ENCODE assay signal across 36 cellular contexts in the genomic region with DNA sequence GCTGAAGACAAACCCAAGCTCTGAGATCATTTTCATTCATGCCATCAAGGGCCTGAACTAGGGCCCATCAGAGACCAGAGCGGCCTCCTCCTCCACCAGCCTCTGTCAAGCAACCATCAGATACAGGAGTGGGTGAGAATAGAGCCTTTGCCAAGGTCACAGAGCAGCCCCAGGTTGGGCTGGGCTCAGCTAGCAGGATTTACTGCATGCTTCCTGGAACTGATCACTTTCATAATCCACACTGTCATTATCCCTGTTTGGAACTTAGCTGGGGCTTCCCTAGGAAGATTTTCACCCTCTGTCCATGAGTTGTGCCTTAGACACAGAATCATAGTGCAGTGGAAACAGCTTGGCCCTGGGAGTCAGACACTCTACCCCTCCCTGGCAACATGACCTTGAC. TPM values are rescaled to one million over a fixed set of nuclear protein-coding genes. Genes with fewer than 3 reads are reported as not detected.
"Had no signal": no experiment of that assay in that cellular context is flagged by ENCODE, and none has a peak within 500 bp of the region (broad histone marks: within the 10 kb centered on the region; RNA-seq: fewer than 3 reads in every experiment).

No MANE protein-coding gene starts in this region.

- H3K27ac ChIP-seq: PC-9, RWPE1 had no signal

- H3K27ac Mint-ChIP-seq: activated CD4-positive, alpha-beta memory T cell treated with anti-CD3 and anti-CD28 coated beads for 36 hours; activated CD4-positive, alpha-beta T cell treated with anti-CD3 and anti-CD28 coated beads for 36 hours; activated CD4-positive, alpha-beta T cell treated with anti-CD3 and anti-CD28 coated beads, Interleukin-2, amount 10 ng/mL, durations not matched to agents 7 days and 5 days; activated naive CD4-positive, alpha-beta T cell treated with anti-CD3 and anti-CD28 coated beads for 36 hours; activated naive CD4-positive, alpha-beta T cell treated with anti-CD3 and anti-CD28 coated beads, Interleukin-2, amount 50 U/mL, for 72 hours; activated T-helper 1 cell treated with anti-CD3 and anti-CD28 coated beads, Interleukin-12 subunit alpha, Interleukin-12 subunit beta, Interleukin-2, Interleukin-4 antibody, amounts not matched to agents 30 ng/mL and 10 ng/mL and 1 ng/mL, durations not matched to agents 14 hours and 24 hours and 36 hours; brain; T-helper 1 cell treated with Interleukin-12 subunit alpha and Interleukin-12 subunit beta and Interleukin-4 antibody, amounts not matched to agents 30 μg/mL and 1 μg/mL, for 36 hours; T-helper 2 cell treated with Interferon-gamma antibody and Interleukin-4, amounts not matched to agents 5 μg/mL and 100 μg/mL, for 36 hours; WTC11 had no signal

- H3K4me3 Mint-ChIP-seq: activated CD4-positive, alpha-beta memory T cell treated with anti-CD3 and anti-CD28 coated beads for 36 hours; activated CD4-positive, alpha-beta T cell treated with anti-CD3 and anti-CD28 coated beads for 36 hours; activated CD4-positive, alpha-beta T cell treated with anti-CD3 and anti-CD28 coated beads, Interleukin-2, amount 10 ng/mL, durations not matched to agents 7 days and 5 days; activated naive CD4-positive, alpha-beta T cell treated with anti-CD3 and anti-CD28 coated beads for 36 hours; activated T-cell treated with anti-CD3 and anti-CD28 coated beads, Interleukin-2, amount 50 U/mL, for 4 hours; activated T-helper 1 cell treated with anti-CD3 and anti-CD28 coated beads, Interleukin-12 subunit alpha, Interleukin-12 subunit beta, Interleukin-2, Interleukin-4 antibody, amounts not matched to agents 30 ng/mL and 10 ng/mL and 1 ng/mL, durations not matched to agents 14 hours and 24 hours and 36 hours; brain; T-helper 1 cell treated with Interleukin-12 subunit alpha and Interleukin-12 subunit beta and Interleukin-4 antibody, amounts not matched to agents 30 μg/mL and 1 μg/mL, for 36 hours; T-helper 2 cell treated with Interferon-gamma antibody and Interleukin-4, amounts not matched to agents 5 μg/mL and 100 μg/mL, for 36 hours; WTC11 had no signal

- H3K4me3 ChIP-seq: PC-9 had no signal

- DNase-seq: activated CD4-positive, alpha-beta memory T cell treated with anti-CD3 and anti-CD28 coated beads for 36 hours; activated CD4-positive, alpha-beta T cell treated with anti-CD3 and anti-CD28 coated beads for 36 hours; activated CD4-positive, alpha-beta T cell treated with anti-CD3 and anti-CD28 coated beads, Interleukin-2, amount 10 ng/mL, durations not matched to agents 7 days and 5 days; activated CD8-positive, alpha-beta memory T cell treated with anti-CD3 and anti-CD28 coated beads, Interleukin-2, amount 50 U/mL, for 4 hours; activated gamma-delta T cell treated with Interleukin-2 at 50 U/mL for 16 hours; activated naive CD4-positive, alpha-beta T cell treated with anti-CD3 and anti-CD28 coated beads for 36 hours; activated T-cell treated with anti-CD3 and anti-CD28 coated beads for 4 hours; activated T-cell treated with anti-CD3 and anti-CD28 coated beads, Interleukin-2, amount 50 U/mL, for 4 hours; anterior cingulate cortex; central memory CD4-positive, alpha-beta T cell; Kasumi-1; KG1; MM.1S; MV-4-11; NCI-H1092 treated with DMSO at 0.1 percent for 48 hours; NCI-H1417; NCI-H146; NCI-H187; NCI-H2029 treated with DMSO at 0.1 percent for 48 hours; NCI-H2107; NCI-H2171; NCI-H510A; NCI-H526 treated with DMSO at 0.1 percent for 48 hours; NCI-H774; PC-9; Right ventricle myocardium superior had no signal

- H3K9me3 Mint-ChIP-seq: activated naive CD4-positive, alpha-beta T cell treated with anti-CD3 and anti-CD28 coated beads, Interleukin-2, amount 50 U/mL, for 72 hours; activated T-helper 1 cell treated with anti-CD3 and anti-CD28 coated beads, Interleukin-12 subunit alpha, Interleukin-12 subunit beta, Interleukin-2, Interleukin-4 antibody, amounts not matched to agents 30 ng/mL and 10 ng/mL and 1 ng/mL, durations not matched to agents 14 hours and 24 hours and 36 hours; T-helper 1 cell treated with Interleukin-12 subunit alpha and Interleukin-12 subunit beta and Interleukin-4 antibody, amounts not matched to agents 30 μg/mL and 1 μg/mL, for 36 hours had no signal

- H3K4me1 Mint-ChIP-seq: activated CD4-positive, alpha-beta T cell treated with anti-CD3 and anti-CD28 coated beads for 36 hours; brain; WTC11 had no signal

- ATAC-seq: activated CD4-positive, alpha-beta T cell treated with anti-CD3 and anti-CD28 coated beads for 36 hours; activated CD4-positive, CD25-positive, alpha-beta regulatory T cell treated with anti-CD3 and anti-CD28 coated beads, Interleukin-2, amount 50 U/mL, for 24 hours; activated naive CD4-positive, alpha-beta T cell treated with anti-CD3 and anti-CD28 coated beads, Interleukin-2, amount 50 U/mL, for 72 hours; activated T-cell treated with anti-CD3 and anti-CD28 coated beads, Interleukin-2, amount 50 U/mL, for 4 hours; WTC11 had no signal

- H3K36me3 Mint-ChIP-seq: activated CD4-positive, alpha-beta memory T cell treated with anti-CD3 and anti-CD28 coated beads for 36 hours; activated naive CD4-positive, alpha-beta T cell treated with anti-CD3 and anti-CD28 coated beads, Interleukin-2, amount 50 U/mL, for 72 hours; brain; WTC11 had no signal

RNA-seq across cellular contexts. Expression of a gene that starts 5.1 kb away (rescaled TPM):
- total RNA-seq: activated CD4-positive, alpha-beta memory T cell treated with anti-CD3 and anti-CD28 coated beads for 36 hours; activated CD4-positive, alpha-beta T cell treated with anti-CD3 and anti-CD28 coated beads for 36 hours; activated CD4-positive, alpha-beta T cell treated with anti-CD3 and anti-CD28 coated beads, Interleukin-2, amount 10 ng/mL, durations not matched to agents 7 days and 5 days; activated naive CD4-positive, alpha-beta T cell treated with anti-CD3 and anti-CD28 coated beads for 36 hours; activated naive CD4-positive, alpha-beta T cell treated with anti-CD3 and anti-CD28 coated beads, Interleukin-2, amount 50 U/mL, for 72 hours; activated T-cell treated with anti-CD3 and anti-CD28 coated beads, Interleukin-2, amount 50 U/mL, for 4 hours; activated T-helper 1 cell treated with anti-CD3 and anti-CD28 coated beads, Interleukin-12 subunit alpha, Interleukin-12 subunit beta, Interleukin-2, Interleukin-4 antibody, amounts not matched to agents 30 ng/mL and 10 ng/mL and 1 ng/mL, durations not matched to agents 14 hours and 24 hours and 36 hours; bronchial epithelial cell; cerebellum; PC-9; Right ventricle myocardium superior; WTC11 had no signal

RNA-seq across cellular contexts. Expression of a gene that starts 19.4 kb away (rescaled TPM):
- total RNA-seq: bronchial epithelial cell, PC-9 had no signal
